In genomic region chr22:22710719-22711531, GRCh38 we compare ENCODE assay signal across 8 cellular contexts.
DNase-seq lines count a peak whose midpoint lies in the region; ATAC-seq, FAIRE-seq and TF ChIP-seq lines count a peak whose summit lies in the region.

No MANE protein-coding gene starts in this region.

- TF ChIP-seq CTCF in A549 (IDR thresholded peaks at IDR 0.05) = peak; percentile 74
- TF ChIP-seq CTCF in GM12873 (IDR thresholded peaks at IDR 0.05; ENCODE audit: insufficient read depth, low read depth, low read length, missing control alignments) = peak; percentile 87

- H3K36me3 ChIP-seq in SJCRH30 = no peaks in the 10 kb centered on the region
- no peaks in the 10 kb centered on the region for H3K36me3 ChIP-seq in small intestine (ENCODE audit: control insufficient read depth in 2 of 2, insufficient read depth in 2 of 2, low read length in 2 of 2)

- peak; percentile 31 to 37; a peak in 3 of 5 replicates for TF ChIP-seq RAD21 in A549 (conservative IDR thresholded peaks at IDR 0.05 in 1 of 2, IDR thresholded peaks at IDR 0.05 in 1 of 2)

- peak overlapping the region; percentile 58 to 67; a peak in 5 of 6 replicates for H3K27ac ChIP-seq in A549
- no peak overlapping the region for H3K27ac ChIP-seq in SJCRH30
- no peak overlapping the region for H3K27ac ChIP-seq in small intestine (ENCODE audit: low read depth in 1 of 2, low read length in 1 of 2)

- intact Hi-C loops in left cardiac atrium (cut with DNase I) = no loop called here

- H3K4me2 ChIP-seq in A549 = peak overlapping the region; percentile 25; the same call in 1 of the 3 replicates

- WGBS in A549 (ENCODE audit: missing lambda C conversion rate) = 12% methylated on average over 9 of the region's 11 CpGs
- 6 to 15% (median 11%) methylated on average over 11 of the region's 11 CpGs for WGBS in small intestine, 3 donors

- FAIRE-seq in A549 (lab: Jason Lieb, UNC) (no peak), small intestine (lab: Jason Lieb, UNC) (no peak)

- CTCF ChIA-PET in A549 (lab: Yijun Ruan, JAX) = interaction anchor here (0.8 to 2.0 kb wide), 15 partner anchors 8 to 247 kb away, joined by 3 to 19 read pairs (median 6); no protein-coding TSS in a partner anchor

- DNase-seq in A549 (ENCODE audit: low read depth in 1 of 2, low spot score in 1 of 2) (peak; percentile 37 to 46), SJCRH30 (peak; percentile 42 to 64), left cardiac atrium (peak; percentile 53), small intestine (peak; percentile 60)
- peak; percentile 80 for DNase-seq in activated gamma-delta T cell treated with anti-CD3 and anti-CD28 coated beads, Interleukin-2, amount 50 U/mL, for 16 hours (ENCODE audit: low read depth)

- ATAC-seq in A549 (peak; percentile 79 to 94), left cardiac atrium (peak; percentile 67 to 73), GM21576 (IDR thresholded peaks at IDR 0.05; ENCODE audit: unreplicated experiment) (no peak), HG03520 (IDR thresholded peaks at IDR 0.05; ENCODE audit: unreplicated experiment) (no peak)

- no peak for TF ChIP-seq POLR2A in A549 (IDR thresholded peaks at IDR 0.05; ENCODE audit: low read length)

- H3K4me1 ChIP-seq in A549 (peaks cover 18% of the 10 kb centered on the region), SJCRH30 (no peaks in the 10 kb centered on the region), small intestine (ENCODE audit: control insufficient read depth in 2 of 2, insufficient read depth in 1 of 2, low read depth in 1 of 2, low read length in 1 of 2) (no peaks in the 10 kb centered on the region)

- H3K4me3 ChIP-seq in A549 = no peak overlapping the region
- no peak overlapping the region for H3K4me3 ChIP-seq in SJCRH30
- no peak overlapping the region for H3K4me3 ChIP-seq in small intestine (ENCODE audit: low read depth in 1 of 2, low read length in 2 of 2)

- H3K27me3 ChIP-seq in SJCRH30 (no peaks in the 10 kb centered on the region), small intestine (ENCODE audit: control insufficient read depth in 2 of 2, insufficient read depth in 2 of 2, low read length in 2 of 2) (no peaks in the 10 kb centered on the region)

- no peak for TF ChIP-seq EP300 in A549 (IDR thresholded peaks at IDR 0.05)

- H3K9me3 ChIP-seq in A549 (no peaks in the 10 kb centered on the region), SJCRH30 (replicated peaks) (no peaks in the 10 kb centered on the region), small intestine (ENCODE audit: control insufficient read depth, low read depth) (no peaks in the 10 kb centered on the region)

- POLR2A ChIA-PET in A549 (lab: Yijun Ruan, JAX) = no interaction called here

TF ChIP-seq in A549, 52 proteins besides CTCF, POLR2A, EP300 and RAD21:
- TF ChIP-seq SMC3 (IDR thresholded peaks at IDR 0.05) (peak; percentile 42; the same call in 2 of the 3 replicates), HEYL (CRISPR knock-in tag; IDR thresholded peaks at IDR 0.05) (no peak)

Comparison
In these comparisons a context has a peak if more than half of its experiments do, and no peak if none do; other contexts are left out.
1. ATAC-seq: peak in A549 (2 of 2) and left cardiac atrium (2 of 2); none in GM21576 (single experiment) and HG03520 (single experiment).
2. H3K27ac ChIP-seq: peak in A549 (2 of 2); none in SJCRH30 (single experiment) and small intestine (0 of 2).
3. Peak in every context shown above with its lines, with median percentiles within 50 percentile points of each other: DNase-seq.